In the genomic region with DNA sequence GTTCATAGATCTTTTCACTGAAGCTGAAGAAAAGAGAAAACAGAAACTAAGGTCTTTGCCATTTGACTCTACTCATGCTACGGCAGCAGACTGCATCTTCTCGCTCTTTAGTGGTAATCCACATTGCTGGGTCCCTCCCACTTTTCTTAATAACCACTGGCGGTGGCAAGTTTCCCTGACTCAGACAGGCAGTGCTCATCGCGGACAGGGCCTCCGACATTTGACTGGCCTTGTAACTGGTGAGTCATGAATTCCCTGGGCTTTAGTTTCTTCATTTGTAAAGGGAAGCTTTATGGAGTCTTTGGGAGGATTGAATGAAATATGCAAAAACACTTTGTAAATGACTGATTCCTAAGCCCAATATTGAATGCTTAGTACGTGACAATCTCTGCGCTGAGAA, we compare ENCODE assay signal across 12 cellular contexts.
DNase-seq lines count a peak whose midpoint lies in the region; ATAC-seq, FAIRE-seq and TF ChIP-seq lines count a peak whose summit lies in the region.
"Had no signal": no experiment of that assay in that cellular context is flagged by ENCODE, and none has a peak within 500 bp of the region (broad histone marks: within the 10 kb centered on the region; RNA-seq: fewer than 3 reads in every experiment).

No MANE protein-coding gene starts in this region.

- peak; percentile 87 for DNase-seq in GM04503 (ENCODE audit: low read depth)
- DNase-seq in RCC 7860 (ENCODE audit: low spot score), result peak; percentile 92
- peak; percentile 94 for DNase-seq in fibroblast of the aortic adventitia (ENCODE audit: low read depth)
- DNase-seq in posterior vena cava (ENCODE audit: low spot score), result peak; percentile 90
- no peak for DNase-seq in NOMO-1 (lab: John Stamatoyannopoulos, UW; ENCODE audit: unreplicated experiment in 2 of 2)
- no peak for DNase-seq in effector CD4-positive, alpha-beta T cell
- DNase-seq in NCI-H446 (lab: John Stamatoyannopoulos, UW), result no peak
- no peak for DNase-seq in natural killer cell treated with Interleukin-12 subunit alpha and Interleukin-12 subunit beta and Interleukin-15 and Interleukin-18, amount 100 ng/mL, for 72 hours (ENCODE audit: low spot score)
- DNase-seq: activated gamma-delta T cell treated with Interleukin-2 at 50 U/mL for 16 hours, right lobe of liver, substantia nigra, T-cell had no signal

- peaks cover 6 to 20% of the 10 kb centered on the region in 2 donors for H3K27me3 Mint-ChIP-seq in natural killer cell treated with Interleukin-12 subunit alpha and Interleukin-12 subunit beta and Interleukin-15 and Interleukin-18, amount 100 ng/mL, for 72 hours

- FAIRE-seq in RCC 7860 (lab: Jason Lieb, UNC), result peak; percentile 96

- H3K4me3 Mint-ChIP-seq in natural killer cell treated with Interleukin-12 subunit alpha and Interleukin-12 subunit beta and Interleukin-15 and Interleukin-18, amount 100 ng/mL, for 72 hours, result no peak overlapping the region
- H3K4me3 Mint-ChIP-seq: T-cell had no signal

- H3K4me3 ChIP-seq in fibroblast of the aortic adventitia (ENCODE audit: low read depth, low read length), result peak overlapping the region; percentile 1
- H3K4me3 ChIP-seq: right lobe of liver had no signal

- H3K9me3 Mint-ChIP-seq in natural killer cell treated with Interleukin-12 subunit alpha and Interleukin-12 subunit beta and Interleukin-15 and Interleukin-18, amount 100 ng/mL, for 72 hours, result no peaks in the 10 kb centered on the region

- ATAC-seq in natural killer cell treated with Interleukin-12 subunit alpha and Interleukin-12 subunit beta and Interleukin-15 and Interleukin-18, amount 100 ng/mL, for 72 hours, result no peak
- ATAC-seq: T-cell had no signal

- H3K27ac Mint-ChIP-seq in natural killer cell treated with Interleukin-12 subunit alpha and Interleukin-12 subunit beta and Interleukin-15 and Interleukin-18, amount 100 ng/mL, for 72 hours, result no peak overlapping the region
- H3K27ac Mint-ChIP-seq: T-cell had no signal

- no peaks in the 10 kb centered on the region for H3K36me3 Mint-ChIP-seq in natural killer cell treated with Interleukin-12 subunit alpha and Interleukin-12 subunit beta and Interleukin-15 and Interleukin-18, amount 100 ng/mL, for 72 hours
- H3K36me3 Mint-ChIP-seq: T-cell had no signal

- TF ChIP-seq CTCF in fibroblast of the aortic adventitia (IDR thresholded peaks at IDR 0.05; ENCODE audit: insufficient read depth, low read length), result no peak

- intact Hi-C loops in posterior vena cava (cut with DNase I), result no loop called here

- H3K4me1 Mint-ChIP-seq in natural killer cell treated with Interleukin-12 subunit alpha and Interleukin-12 subunit beta and Interleukin-15 and Interleukin-18, amount 100 ng/mL, for 72 hours (ENCODE audit: low read depth in 2 of 2), result no peaks in the 10 kb centered on the region
- H3K4me1 Mint-ChIP-seq: T-cell had no signal

Comparison
In these comparisons a context has a peak if more than half of its experiments do, and no peak if none do; other contexts are left out.
1. DNase-seq: peak in GM04503 (single experiment), RCC 7860 (single experiment), fibroblast of the aortic adventitia (single experiment) and posterior vena cava (single experiment); none in NOMO-1 (0 of 2), effector CD4-positive, alpha-beta T cell (single experiment), NCI-H446 (0 of 2) and natural killer cell treated with Interleukin-12 subunit alpha and Interleukin-12 subunit beta and Interleukin-15 and Interleukin-18, amount 100 ng/mL, for 72 hours (single experiment).